In genomic region chr2:102119255-102119654, GRCh38 we compare ENCODE assay signal across 2 cellular contexts.
TF ChIP-seq lines count a peak whose summit lies in the region.

No MANE protein-coding gene starts in this region.

TF ChIP-seq in liver, 16 proteins besides CTCF, POLR2A, EP300 and RAD21 (continued from another document):
- no peak for TF ChIP-seq GABPA (IDR thresholded peaks at IDR 0.05 in 1 of 2, conservative IDR thresholded peaks at IDR 0.05 in 1 of 2)
- no peak for TF ChIP-seq REST (IDR thresholded peaks at IDR 0.05)
- no peak for TF ChIP-seq HNF4A (conservative IDR thresholded peaks at IDR 0.05)
- no peak for TF ChIP-seq FOXA2 (IDR thresholded peaks at IDR 0.05)
- TF ChIP-seq FOXA1 (IDR thresholded peaks at IDR 0.05) = no peak
- no peak for TF ChIP-seq SP1 (IDR thresholded peaks at IDR 0.05)
- no peak for TF ChIP-seq MAX (IDR thresholded peaks at IDR 0.05)
- TF ChIP-seq RXRA (IDR thresholded peaks at IDR 0.05) = no peak

TF ChIP-seq in HepG2, 621 proteins besides CTCF, POLR2A, EP300 and RAD21:
- TF ChIP-seq E2F2 (CRISPR knock-in tag; IDR thresholded peaks at IDR 0.05; ENCODE audit: borderline replicate concordance) (no peak), ZNF670 (CRISPR knock-in tag; IDR thresholded peaks at IDR 0.05; ENCODE audit: borderline replicate concordance) (no peak), DNMT1 (CRISPR knock-in tag; IDR thresholded peaks at IDR 0.05) (no peak), ZKSCAN1 (IDR thresholded peaks at IDR 0.05; ENCODE audit: low read length) (no peak), FOSL1 (CRISPR knock-in tag; IDR thresholded peaks at IDR 0.05; ENCODE audit: borderline replicate concordance) (no peak), ZBTB1 (CRISPR knock-in tag; IDR thresholded peaks at IDR 0.05; ENCODE audit: borderline replicate concordance) (no peak), REST (IDR thresholded peaks at IDR 0.05; ENCODE audit: borderline replicate concordance in 1 of 2, low read depth in 1 of 2, low read length in 2 of 2) (no peak), GFI1 (CRISPR knock-in tag; IDR thresholded peaks at IDR 0.05; ENCODE audit: borderline replicate concordance) (no peak)
